In the genomic region with DNA sequence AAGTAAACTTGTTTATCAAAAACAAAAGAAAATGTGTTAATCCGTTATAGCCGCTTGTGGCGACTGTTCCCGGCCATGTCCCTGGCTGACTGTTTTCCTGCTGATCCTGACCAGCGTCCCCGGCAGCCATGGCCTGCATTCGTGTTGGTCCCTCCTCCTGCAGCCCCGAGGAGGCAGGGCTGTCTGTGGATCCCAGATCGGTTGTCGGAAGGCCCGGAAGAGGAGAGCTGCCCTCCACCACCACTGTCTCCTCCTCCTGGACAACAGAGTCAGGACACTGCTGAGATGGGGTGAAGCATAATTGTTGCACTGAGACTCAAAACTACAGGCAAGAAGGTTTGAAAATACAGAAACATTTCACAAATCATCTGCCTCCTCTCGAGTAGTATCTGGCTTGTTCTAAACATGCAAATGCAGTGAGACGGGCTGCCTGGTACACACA, we compare ENCODE assay signal across 2 cellular contexts.
TF ChIP-seq lines count a peak whose summit lies in the region.

No MANE protein-coding gene starts in this region.

TF ChIP-seq in SK-N-SH treated with all-trans-retinoic acid at 6 μM for 48 hours, 23 proteins besides CTCF, POLR2A, EP300 and RAD21:
- TF ChIP-seq ZNF565 (CRISPR knock-in tag; conservative IDR thresholded peaks at IDR 0.05; ENCODE audit: low read depth) = no peak
- TF ChIP-seq POU6F1 (CRISPR knock-in tag; IDR thresholded peaks at IDR 0.05; ENCODE audit: borderline replicate concordance, low read depth) = no peak
- no peak for TF ChIP-seq ZNF8 (CRISPR knock-in tag; IDR thresholded peaks at IDR 0.05)

TF ChIP-seq in SK-N-SH, 30 proteins besides CTCF, POLR2A, EP300 and RAD21:
- TF ChIP-seq RXRA (IDR thresholded peaks at IDR 0.05; ENCODE audit: borderline replicate concordance, low read depth) (no peak), MXI1 (IDR thresholded peaks at IDR 0.05; ENCODE audit: low read depth, low read length) (no peak), JUND (IDR thresholded peaks at IDR 0.05) (no peak), FOSL2 (IDR thresholded peaks at IDR 0.05; ENCODE audit: borderline replicate concordance, low read depth) (no peak), NRF1 (IDR thresholded peaks at IDR 0.05; ENCODE audit: low read depth, low read length) (no peak), USF1 (IDR thresholded peaks at IDR 0.05; ENCODE audit: borderline replicate concordance, low read depth) (no peak), EZH2phosphoT487 (IDR thresholded peaks at IDR 0.05; ENCODE audit: borderline replicate concordance, low read depth) (no peak), FOXJ3 (CRISPR knock-in tag; IDR thresholded peaks at IDR 0.05) (no peak)
